Comparison of ENCODE assay signal across 22 cellular contexts in the genomic region with DNA sequence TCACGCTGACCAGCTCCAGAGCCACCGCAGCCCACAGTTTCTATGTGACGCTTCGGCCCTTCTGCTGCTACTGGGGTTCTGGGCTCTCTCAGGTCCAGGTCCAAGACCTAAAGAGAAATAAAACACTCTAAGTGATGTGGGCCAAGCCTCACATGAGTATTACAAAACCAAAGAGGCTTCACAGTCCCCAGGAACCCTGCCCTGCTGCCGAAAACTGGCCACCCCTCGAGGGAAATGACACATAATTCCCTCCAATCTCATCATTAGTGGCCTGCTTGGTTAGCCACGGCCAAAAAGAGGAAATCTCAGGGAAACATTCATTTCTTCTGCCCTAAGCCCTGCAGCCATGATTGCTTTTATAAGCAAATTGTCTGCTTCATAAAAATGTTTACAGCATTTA. TPM values are rescaled to one million over a fixed set of nuclear protein-coding genes. Genes with fewer than 3 reads are reported as not detected.
DNase-seq lines count a peak whose midpoint lies in the region; ATAC-seq and TF ChIP-seq lines count a peak whose summit lies in the region.
"Had no signal": no experiment of that assay in that cellular context is flagged by ENCODE, and none has a peak within 500 bp of the region (broad histone marks: within the 10 kb centered on the region; RNA-seq: fewer than 3 reads in every experiment).

No MANE protein-coding gene starts in this region.

- no peak overlapping the region for H2AK5ac ChIP-seq in H9 (ENCODE audit: insufficient read length, low read length)

- no peaks in the 10 kb centered on the region for H3K9me3 Mint-ChIP-seq in H9

- intact Hi-C loops in Right ventricle myocardium inferior (cut with DNase I), result no loop called here
- intact Hi-C loops in left cardiac atrium (cut with DNase I), result no loop called here
- intact Hi-C loops in sciatic nerve (cut with DNase I), result no loop called here

- no peaks in the 10 kb centered on the region for H3K79me1 ChIP-seq in H9 (ENCODE audit: insufficient read depth, low read depth, low read length, poor library complexity, severe bottlenecking)

- H3K79me2 ChIP-seq in H9 (ENCODE audit: insufficient read depth, low read length), result no peaks in the 10 kb centered on the region

- H3K23me2 ChIP-seq in H9 (ENCODE audit: insufficient read length, low read depth, low read length, poor library complexity, severe bottlenecking), result no peaks in the 10 kb centered on the region

- H3K18ac ChIP-seq in H9 (ENCODE audit: insufficient read length, low read depth, low read length), result no peak overlapping the region

- H3K9me3 ChIP-seq in right atrium auricular region (no peaks in the 10 kb centered on the region), H9 (ENCODE audit: control insufficient read depth, low read depth, low read length) (no peaks in the 10 kb centered on the region)

- H3K36me3 Mint-ChIP-seq in H9 (ENCODE audit: insufficient read depth in 1 of 3, low read depth in 3 of 3), result no peaks in the 10 kb centered on the region; a peak in 1 of 7 replicates

- no peak overlapping the region for H2AFZ ChIP-seq in H9 (ENCODE audit: low read length)

- H3K27ac ChIP-seq in right atrium auricular region (no peak overlapping the region), H9 (ENCODE audit: insufficient read length, low read depth, low read length) (no peak overlapping the region)
- H3K27ac ChIP-seq: SK-N-MC had no signal

- H4K8ac ChIP-seq in H9 (replicated peaks; ENCODE audit: insufficient read length, low read depth, low read length), result no peak overlapping the region

- H2BK5ac ChIP-seq in H9 (ENCODE audit: insufficient read length, low read length), result no peak overlapping the region

- H4K20me1 ChIP-seq in H9 (ENCODE audit: control insufficient read depth, insufficient read depth, insufficient read length), result no peaks in the 10 kb centered on the region

- no peak overlapping the region for H3K27ac Mint-ChIP-seq in H9

- no peak overlapping the region for H3K56ac ChIP-seq in H9 (ENCODE audit: insufficient read length, low read depth, low read length)

- no peak overlapping the region for H3K9ac ChIP-seq in H9 (ENCODE audit: extremely low read depth, insufficient read length, low read length)

- no peaks in the 10 kb centered on the region for H3K4me1 ChIP-seq in right atrium auricular region
- no peaks in the 10 kb centered on the region for H3K4me1 ChIP-seq in H9 (ENCODE audit: insufficient read depth, low read length)

- no peak overlapping the region for H2BK120ac ChIP-seq in H9 (ENCODE audit: low read depth, low read length, poor library complexity, severe bottlenecking)

- H3T11ph ChIP-seq in H9 (ENCODE audit: low read length), result no peak overlapping the region

- no CpG with 5 or more reads among the region's 7 CpGs for WGBS in H9 (ENCODE audit: extremely low coverage, insufficient read length, low lambda C conversion rate)

- H3K4me3 Mint-ChIP-seq in H9, result no peak overlapping the region

- no peak overlapping the region for H3K4me2 ChIP-seq in H9 (ENCODE audit: insufficient read depth, insufficient read length, low read length)

- TF ChIP-seq CTCF in right atrium auricular region (IDR thresholded peaks at IDR 0.05) (no peak), H9 (conservative IDR thresholded peaks at IDR 0.05) (no peak)

- H3K4me3 ChIP-seq in right atrium auricular region, result no peak overlapping the region
- H3K4me3 ChIP-seq: K562, SK-N-MC had no signal

- H3K14ac ChIP-seq in H9 (ENCODE audit: insufficient read depth, low read length), result no peak overlapping the region

- no peak overlapping the region for H2BK20ac ChIP-seq in H9 (ENCODE audit: low read depth, low read length, poor library complexity, severe bottlenecking)

- H4K5ac ChIP-seq in H9 (ENCODE audit: insufficient read length, low read depth, low read length), result no peak overlapping the region

- ATAC-seq in Right ventricle myocardium inferior, result peak; percentile 81
- no peak for ATAC-seq in left cardiac atrium
- ATAC-seq in sciatic nerve, result no peak
- ATAC-seq: K562 had no signal

- H3K4ac ChIP-seq in H9 (ENCODE audit: low read depth, low read length), result no peak overlapping the region

- no peak overlapping the region for H3K23ac ChIP-seq in H9 (ENCODE audit: insufficient read length, low read depth, low read length)

- no peak for DNase-seq in Right ventricle myocardium inferior (ENCODE audit: missing footprints)
- DNase-seq in right atrium auricular region (ENCODE audit: low spot score), result no peak
- DNase-seq in left cardiac atrium, result peak; percentile 24
- DNase-seq in sciatic nerve (ENCODE audit: low spot score), result peak; percentile 26
- DNase-seq in central memory CD4-positive, alpha-beta T cell, result no peak
- no peak for DNase-seq in DMS114 treated with DMSO at 0.1 percent for 48 hours (lab: John Stamatoyannopoulos, UW; ENCODE audit: unreplicated experiment)
- no peak for DNase-seq in H9
- DNase-seq: Calu3, DMS153, DND-41, H7, Kasumi-1, NCI-H1105 treated with DMSO at 0.1 percent for 48 hours, NCI-H146, NCI-H1930, NCI-H2107, NCI-H524, NCI-H748 treated with DMSO at 0.1 percent for 48 hours, RPMI8226, SIG-M5 had no signal

- H3K36me3 ChIP-seq in right atrium auricular region, result no peaks in the 10 kb centered on the region

- H2BK12ac ChIP-seq in H9 (ENCODE audit: insufficient read length, low read depth, low read length), result no peak overlapping the region

- peaks cover 5% of the 10 kb centered on the region for H3K27me3 Mint-ChIP-seq in H9 (ENCODE audit: low read depth)

- no peaks in the 10 kb centered on the region for H3K4me1 Mint-ChIP-seq in H9

- H4K91ac ChIP-seq in H9 (ENCODE audit: insufficient read length, low read depth, low read length), result no peak overlapping the region

- no peak overlapping the region for H2BK15ac ChIP-seq in H9 (ENCODE audit: low read depth, low read length)

- H3K27me3 ChIP-seq in right atrium auricular region, result no peaks in the 10 kb centered on the region
- H3K27me3 ChIP-seq in H9 (ENCODE audit: insufficient read depth, low read length), result no peaks in the 10 kb centered on the region

RNA-seq across cellular contexts. Expression of a gene that starts 32.5 kb away (rescaled TPM):
- total RNA-seq in Right ventricle myocardium inferior (21.5 TPM), right atrium auricular region (10 to 100 TPM; 11.2 to 22.0 TPM), left cardiac atrium (10 to 100 TPM; 19.0 to 26.8 TPM), sciatic nerve (15.4 TPM), H9 (2021) (2.7 and 2.8 TPM in 2 replicates)
- total RNA-seq: K562 had no signal

RNA-seq across cellular contexts. Expression of a gene that starts 48.2 kb away (rescaled TPM):
- total RNA-seq in Right ventricle myocardium inferior (16.3 TPM), right atrium auricular region (10 to 100 TPM; 14.7 to 18.6 TPM), left cardiac atrium (10 to 100 TPM; 20.8 to 23.2 TPM), sciatic nerve (36.5 TPM), H9 (2021) (14.9 and 16.7 TPM in 2 replicates)

Comparison
In these comparisons a context has a peak if more than half of its experiments do, and no peak if none do; other contexts are left out.
1. DNase-seq: peak in left cardiac atrium (single experiment) and sciatic nerve (single experiment); none in Right ventricle myocardium inferior (single experiment), right atrium auricular region (single experiment), central memory CD4-positive, alpha-beta T cell (single experiment), DMS114 treated with DMSO at 0.1 percent for 48 hours (single experiment) and H9 (single experiment).